ENCODE assay signal across 31 cellular contexts in the genomic region with DNA sequence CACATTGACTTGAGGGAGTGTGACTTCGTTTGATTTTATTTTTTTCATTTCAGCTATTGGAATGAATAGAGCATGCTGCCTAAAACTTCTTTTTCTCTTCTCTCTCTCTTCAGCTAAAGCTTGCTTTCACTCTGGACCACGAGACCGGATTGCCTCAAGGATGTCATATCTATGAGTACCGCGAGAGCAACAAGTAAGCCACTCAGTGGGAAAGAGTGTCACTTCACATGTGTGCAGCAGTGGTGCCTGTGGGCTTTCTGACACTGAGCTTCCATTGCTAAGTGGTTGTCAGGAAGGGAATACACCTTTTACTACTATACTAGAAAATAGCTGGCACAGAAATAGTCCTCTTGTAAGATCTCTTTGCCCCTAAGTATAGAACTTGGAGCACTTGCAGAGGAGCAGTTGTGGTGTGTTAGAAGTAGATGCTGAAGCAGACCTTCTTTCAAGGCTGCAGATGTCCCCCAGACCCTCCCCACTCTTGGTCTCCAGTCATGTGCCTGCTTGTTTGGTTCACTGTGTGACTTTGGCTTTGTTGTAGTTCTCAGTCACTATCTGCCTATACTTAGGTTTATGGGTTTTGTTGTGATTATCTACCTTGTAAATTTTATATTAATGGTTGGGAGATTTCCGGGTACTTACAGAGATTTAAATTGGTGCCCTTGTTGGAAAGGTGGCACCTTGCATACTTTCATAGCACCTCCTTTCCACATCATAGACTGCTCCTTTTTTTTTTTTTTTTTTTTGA.
A peak's percentile ranks its signal among the peaks of the same experiment; 100 is the strongest.
DNase-seq lines count a peak whose midpoint lies in the region; ATAC-seq, FAIRE-seq and TF ChIP-seq lines count a peak whose summit lies in the region.
"Had no signal": no experiment of that assay in that cellular context is flagged by ENCODE, and none has a peak within 500 bp of the region (broad histone marks: within the 10 kb centered on the region; RNA-seq: fewer than 3 reads in every experiment).

No MANE protein-coding gene starts in this region.

- no peaks in the 10 kb centered on the region for H4K20me1 ChIP-seq in endothelial cell of umbilical vein (replicated peaks; ENCODE audit: control insufficient read depth, extremely low read depth, insufficient read depth, low read length)

- H3K9ac ChIP-seq in endothelial cell of umbilical vein (replicated peaks; ENCODE audit: extremely low read depth, insufficient read depth, low read length): no peak overlapping the region
- H3K9ac ChIP-seq: neural progenitor cell, parathyroid adenoma had no signal

- H3K9me1 ChIP-seq in endothelial cell of umbilical vein (replicated peaks; ENCODE audit: control insufficient read depth, extremely low read depth, insufficient read depth, low read length): no peaks in the 10 kb centered on the region

- POLR2A ChIA-PET in endothelial cell of umbilical vein (lab: Charles Lee): no interaction called here

- peaks cover 16% of the 10 kb centered on the region for H3K4me1 Mint-ChIP-seq in activated CD8-positive, alpha-beta memory T cell treated with anti-CD3 and anti-CD28 coated beads, Interleukin-2, amount 10 ng/mL, durations not matched to agents 7 days and 5 days
- H3K4me1 Mint-ChIP-seq in nephron progenitor cell: peaks cover 6% of the 10 kb centered on the region
- H3K4me1 Mint-ChIP-seq: neural progenitor cell; stimulated activated naive B cell treated with anti-CD40 and anti-IgM and Interleukin-4, amounts not matched to agents 10 μg/mL and 1 μg/mL and 100 μg/mL, for 72 hours had no signal

- intact Hi-C loops in endothelial cell of umbilical vein (cut with micrococcal nuclease): loop anchor here (2.0 kb wide), 1 partner anchor 39 kb away; no protein-coding TSS in a partner anchor

- H3K27ac Mint-ChIP-seq in activated CD8-positive, alpha-beta memory T cell treated with anti-CD3 and anti-CD28 coated beads, Interleukin-2, amount 10 ng/mL, durations not matched to agents 7 days and 5 days: no peak overlapping the region
- no peak overlapping the region for H3K27ac Mint-ChIP-seq in nephron progenitor cell
- H3K27ac Mint-ChIP-seq: activated T-cell treated with anti-CD3 and anti-CD28 coated beads, Interleukin-2, amount 50 U/mL, for 24 hours; stimulated activated naive B cell treated with anti-CD40 and anti-IgM and Interleukin-4, amounts not matched to agents 10 μg/mL and 1 μg/mL and 100 μg/mL, for 72 hours; T-helper 2 cell treated with Interferon-gamma antibody and Interleukin-4, amounts not matched to agents 5 μg/mL and 100 μg/mL, for 36 hours had no signal

- DNase-seq in activated CD8-positive, alpha-beta memory T cell treated with anti-CD3 and anti-CD28 coated beads, Interleukin-2, amount 10 ng/mL, durations not matched to agents 7 days and 5 days: peak; percentile 46
- DNase-seq in activated CD8-positive, alpha-beta memory T cell treated with anti-CD3 and anti-CD28 coated beads, Interleukin-2, amount 50 U/mL, for 48 hours: no peak
- peak; percentile 27 for DNase-seq in MV-4-11 (lab: John Stamatoyannopoulos, UW)
- DNase-seq in endothelial cell of umbilical vein (ENCODE audit: low read depth, low spot score): no peak
- no peak for DNase-seq in stimulated activated naive CD8-positive, alpha-beta T cell treated with anti-CD3 and anti-CD28 coated beads, Interleukin-15, Interleukin-2, amounts not matched to agents 100 U/mL and 50 U/mL, for 24 hours
- DNase-seq in A172 (ENCODE audit: low spot score): no peak
- DNase-seq in nephron progenitor cell: no peak
- DNase-seq in NCI-H446 (lab: John Stamatoyannopoulos, UW): no peak
- DNase-seq: activated CD4-positive, alpha-beta T cell treated with anti-CD3 and anti-CD28 coated beads for 1 hour; activated T-cell treated with anti-CD3 and anti-CD28 coated beads, Interleukin-2, amount 50 U/mL, for 24 hours; AML-193; amniotic stem cell; dorsolateral prefrontal cortex; gastrocnemius medialis; KG1; NCI-H1417; NCI-H2081 treated with DMSO at 0.1 percent for 48 hours; NCI-H226; NCI-H748 treated with DMSO at 0.1 percent for 48 hours; retina; SIG-M5; stimulated activated naive B cell treated with anti-CD40 and anti-IgM and Interleukin-4, amounts not matched to agents 10 μg/mL and 1 μg/mL and 100 μg/mL, for 72 hours had no signal

- H3K4me1 ChIP-seq in endothelial cell of umbilical vein (ENCODE audit: control insufficient read depth, extremely low read depth, insufficient read depth, low read length): peaks cover 14% of the 10 kb centered on the region
- H3K4me1 ChIP-seq: gastrocnemius medialis, neural progenitor cell, parathyroid adenoma had no signal

- H3K4me3 ChIP-seq in endothelial cell of umbilical vein (replicated peaks in 1 of 3; ENCODE audit: insufficient read depth in 1 of 3, low read depth in 1 of 3, low read length in 3 of 3): no peak overlapping the region
- H3K4me3 ChIP-seq: dorsolateral prefrontal cortex, gastrocnemius medialis, hepatocyte, neural progenitor cell, skin epidermis had no signal

- no peaks in the 10 kb centered on the region for H3K79me2 ChIP-seq in endothelial cell of umbilical vein (ENCODE audit: control insufficient read depth, insufficient read depth, low read length)
- H3K79me2 ChIP-seq: hepatocyte, parathyroid adenoma had no signal

- no peaks in the 10 kb centered on the region for H3K27me3 ChIP-seq in endothelial cell of umbilical vein (ENCODE audit: control insufficient read depth in 2 of 2, insufficient read depth in 2 of 2, low read length in 2 of 2)
- H3K27me3 ChIP-seq: brain microvascular endothelial cell, dorsolateral prefrontal cortex, gastrocnemius medialis, hepatocyte, neural progenitor cell had no signal

- CTCF ChIA-PET in activated CD8-positive, alpha-beta memory T cell treated with anti-CD3 and anti-CD28 coated beads, Interleukin-2, amount 10 ng/mL, durations not matched to agents 7 days and 5 days (lab: Charles Lee): interaction anchor here (1.3 to 4.0 kb wide), 6 partner anchors 8 to 374 kb away, joined by 3 to 20 read pairs (median 11); a partner anchor contains a TSS
- CTCF ChIA-PET in endothelial cell of umbilical vein (lab: Charles Lee): interaction anchor here (1.6 to 3.4 kb wide), 3 partner anchors 11 to 375 kb away, joined by 3 to 14 read pairs (median 4); no protein-coding TSS in a partner anchor

- H3K9me3 ChIP-seq in endothelial cell of umbilical vein (replicated peaks; ENCODE audit: control insufficient read depth, insufficient read depth, low read length): no peaks in the 10 kb centered on the region
- H3K9me3 ChIP-seq: gastrocnemius medialis had no signal

- H3K4me2 ChIP-seq in endothelial cell of umbilical vein (ENCODE audit: insufficient read depth, low read length): no peak overlapping the region
- H3K4me2 ChIP-seq: hepatocyte, neural progenitor cell had no signal

- no TSS peak for BruUV-seq in endothelial cell of umbilical vein (replicated peaks; lab: Mats Ljungman, UMichigan)

- dilution Hi-C loops in endothelial cell of umbilical vein (cut with MboI; ENCODE audit: extremely low pct_ligation_motif_present, low sequenced_read_pairs): no loop called here

- H3K27me3 Mint-ChIP-seq in activated CD8-positive, alpha-beta memory T cell treated with anti-CD3 and anti-CD28 coated beads, Interleukin-2, amount 10 ng/mL, durations not matched to agents 7 days and 5 days: no peaks in the 10 kb centered on the region
- H3K27me3 Mint-ChIP-seq in nephron progenitor cell (ENCODE audit: low read depth, poor library complexity): peaks cover 2% of the 10 kb centered on the region
- H3K27me3 Mint-ChIP-seq: activated T-cell treated with anti-CD3 and anti-CD28 coated beads, Interleukin-2, amount 50 U/mL, for 24 hours; stimulated activated naive B cell treated with anti-CD40 and anti-IgM and Interleukin-4, amounts not matched to agents 10 μg/mL and 1 μg/mL and 100 μg/mL, for 72 hours had no signal

- peak overlapping the region; percentile 82 for H3K27ac ChIP-seq in endothelial cell of umbilical vein (ENCODE audit: insufficient read depth, low read depth, low read length)
- H3K27ac ChIP-seq: brain microvascular endothelial cell, gastrocnemius medialis, hepatocyte, neural progenitor cell, parathyroid adenoma, skin epidermis had no signal

- FAIRE-seq in endothelial cell of umbilical vein (lab: Jason Lieb, UNC): no peak
- FAIRE-seq: GM12891, H54, RCC 7860 had no signal

- no peak for TF ChIP-seq POLR2A in endothelial cell of umbilical vein (IDR thresholded peaks at IDR 0.05; ENCODE audit: low read depth, low read length)

- no peak overlapping the region for H2AFZ ChIP-seq in endothelial cell of umbilical vein (ENCODE audit: low read depth, low read length)
- H2AFZ ChIP-seq: hepatocyte, neural progenitor cell, parathyroid adenoma had no signal

- peaks cover 4% of the 10 kb centered on the region for H3K36me3 Mint-ChIP-seq in activated CD8-positive, alpha-beta memory T cell treated with anti-CD3 and anti-CD28 coated beads, Interleukin-2, amount 10 ng/mL, durations not matched to agents 7 days and 5 days
- H3K36me3 Mint-ChIP-seq in nephron progenitor cell (ENCODE audit: low read depth): peaks cover 32% of the 10 kb centered on the region

- no peaks in the 10 kb centered on the region for H3K36me3 ChIP-seq in endothelial cell of umbilical vein (ENCODE audit: control insufficient read depth in 2 of 2, extremely low read depth in 1 of 2, insufficient read depth in 2 of 2, low read length in 2 of 2)
- H3K36me3 ChIP-seq: neural progenitor cell had no signal

- H3K4me3 Mint-ChIP-seq in activated CD8-positive, alpha-beta memory T cell treated with anti-CD3 and anti-CD28 coated beads, Interleukin-2, amount 10 ng/mL, durations not matched to agents 7 days and 5 days: no peak overlapping the region
- H3K4me3 Mint-ChIP-seq in nephron progenitor cell: no peak overlapping the region
- H3K4me3 Mint-ChIP-seq: activated T-cell treated with anti-CD3 and anti-CD28 coated beads, Interleukin-2, amount 50 U/mL, for 24 hours; neural progenitor cell; stimulated activated naive B cell treated with anti-CD40 and anti-IgM and Interleukin-4, amounts not matched to agents 10 μg/mL and 1 μg/mL and 100 μg/mL, for 72 hours; T-helper 2 cell treated with Interferon-gamma antibody and Interleukin-4, amounts not matched to agents 5 μg/mL and 100 μg/mL, for 36 hours had no signal

- H3K9me3 Mint-ChIP-seq in activated CD8-positive, alpha-beta memory T cell treated with anti-CD3 and anti-CD28 coated beads, Interleukin-2, amount 10 ng/mL, durations not matched to agents 7 days and 5 days (ENCODE audit: low read depth): no peaks in the 10 kb centered on the region
- peaks cover 7% of the 10 kb centered on the region for H3K9me3 Mint-ChIP-seq in nephron progenitor cell
- H3K9me3 Mint-ChIP-seq: activated T-cell treated with anti-CD3 and anti-CD28 coated beads, Interleukin-2, amount 50 U/mL, for 24 hours; stimulated activated naive B cell treated with anti-CD40 and anti-IgM and Interleukin-4, amounts not matched to agents 10 μg/mL and 1 μg/mL and 100 μg/mL, for 72 hours; T-helper 2 cell treated with Interferon-gamma antibody and Interleukin-4, amounts not matched to agents 5 μg/mL and 100 μg/mL, for 36 hours had no signal

- TF ChIP-seq CTCF in endothelial cell of umbilical vein (IDR thresholded peaks at IDR 0.05; ENCODE audit: extremely low read depth in 1 of 2, insufficient read depth in 1 of 2, low read depth in 1 of 2, low read length in 2 of 2) (no peak), nephron progenitor cell (IDR thresholded peaks at IDR 0.05) (no peak)

- peak; percentile 45 for ATAC-seq in activated CD8-positive, alpha-beta memory T cell treated with anti-CD3 and anti-CD28 coated beads, Interleukin-2, amount 10 ng/mL, durations not matched to agents 7 days and 5 days
- peak; percentile 45 for ATAC-seq in stimulated activated naive CD8-positive, alpha-beta T cell treated with anti-CD3 and anti-CD28 coated beads, Interleukin-15, Interleukin-2, amounts not matched to agents 100 U/mL and 50 U/mL, for 24 hours
- ATAC-seq: gastrocnemius medialis; stimulated activated naive B cell treated with anti-CD40 and anti-IgM and Interleukin-4, amounts not matched to agents 10 μg/mL and 1 μg/mL and 100 μg/mL, for 72 hours had no signal

Comparison
In these comparisons a context has a peak if more than half of its experiments do, and no peak if none do; other contexts are left out.
1. DNase-seq: peak in activated CD8-positive, alpha-beta memory T cell treated with anti-CD3 and anti-CD28 coated beads, Interleukin-2, amount 10 ng/mL, durations not matched to agents 7 days and 5 days (single experiment) and MV-4-11 (single experiment); none in activated CD8-positive, alpha-beta memory T cell treated with anti-CD3 and anti-CD28 coated beads, Interleukin-2, amount 50 U/mL, for 48 hours (single experiment), endothelial cell of umbilical vein (single experiment), stimulated activated naive CD8-positive, alpha-beta T cell treated with anti-CD3 and anti-CD28 coated beads, Interleukin-15, Interleukin-2, amounts not matched to agents 100 U/mL and 50 U/mL, for 24 hours (single experiment), A172 (single experiment), nephron progenitor cell (single experiment) and NCI-H446 (0 of 2).